In the genomic region with DNA sequence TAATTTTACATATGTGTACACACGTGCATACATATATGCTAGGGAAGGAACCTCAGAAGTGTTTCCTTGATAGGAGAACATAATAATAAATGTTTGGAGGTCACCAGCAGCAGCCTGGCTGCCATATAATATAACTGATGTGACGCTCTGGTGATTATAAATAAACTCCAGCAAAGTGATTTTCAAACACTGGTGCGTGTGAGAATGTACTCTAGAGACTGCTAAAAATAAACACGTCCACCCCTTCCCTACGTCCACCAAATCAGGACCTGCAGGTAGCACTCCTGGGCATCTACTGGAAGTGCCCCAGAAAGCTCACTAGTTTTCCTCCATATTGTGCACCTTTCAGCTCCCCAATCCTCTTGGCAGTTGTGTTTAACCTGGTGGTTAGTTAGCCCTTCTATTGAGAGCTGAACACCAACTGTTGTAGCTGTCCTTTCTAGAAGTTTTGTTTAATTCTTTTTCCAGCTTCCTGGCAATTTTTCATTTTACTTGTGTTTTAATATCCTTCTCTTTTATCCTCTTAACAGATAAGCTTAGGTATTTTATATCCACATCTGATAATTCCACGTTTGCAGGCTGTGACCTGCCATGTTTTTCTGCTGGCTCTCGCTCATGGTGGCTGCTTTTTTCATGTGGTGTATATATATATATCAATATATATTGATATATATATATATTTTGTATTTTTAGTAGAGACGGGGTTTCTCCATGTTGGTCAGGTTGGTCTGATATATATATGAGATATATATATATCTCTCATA, we compare ENCODE assay signal across 22 cellular contexts. TPM values are rescaled to one million over a fixed set of nuclear protein-coding genes. Genes with fewer than 3 reads are reported as not detected.
"Had no signal": no experiment of that assay in that cellular context is flagged by ENCODE, and none has a peak within 500 bp of the region (broad histone marks: within the 10 kb centered on the region; RNA-seq: fewer than 3 reads in every experiment).

No MANE protein-coding gene starts in this region.

- H3K4me1 ChIP-seq: thyroid gland had no signal

- DNase-seq: effector CD4-positive, alpha-beta T cell; endodermal cell; erythroblast; foreskin keratinocyte; head of caudate nucleus; kidney; left colon; mammary epithelial cell; naive thymus-derived CD4-positive, alpha-beta T cell; stimulated activated CD4-positive, alpha-beta T cell treated with anti-CD3 and anti-CD28 coated beads, Interleukin-2, amount 100 ng/mL, for 48 hours; stimulated activated CD8-positive, alpha-beta memory T cell treated with anti-CD3 and anti-CD28 coated beads, Interleukin-4, amount 100 ng/mL, for 48 hours; stimulated activated naive CD8-positive, alpha-beta T cell treated with anti-CD3 and anti-CD28 coated beads, Interleukin-15, Interleukin-2, amounts not matched to agents 100 U/mL and 50 U/mL, for 24 hours; thyroid gland had no signal

- H3K9me3 ChIP-seq: neutrophil, suprapubic skin, thyroid gland had no signal

- H3K27ac Mint-ChIP-seq: endodermal cell; naive thymus-derived CD4-positive, alpha-beta T cell; stimulated activated effector memory CD8-positive, alpha-beta T cell treated with anti-CD3 and anti-CD28 coated beads, Interleukin-12 subunit alpha, Interleukin-12 subunit beta, amount 100 ng/mL, for 72 hours; type B pancreatic cell had no signal

- H3K9me3 Mint-ChIP-seq: endodermal cell; naive thymus-derived CD4-positive, alpha-beta T cell; stimulated activated effector memory CD8-positive, alpha-beta T cell treated with anti-CD3 and anti-CD28 coated beads, Interleukin-12 subunit alpha, Interleukin-12 subunit beta, amount 100 ng/mL, for 72 hours; type B pancreatic cell had no signal

- H3K4me3 ChIP-seq: coronary artery, smooth muscle cell, suprapubic skin, thyroid gland had no signal

- H3K27ac ChIP-seq: coronary artery, foreskin keratinocyte, neutrophil, suprapubic skin, thyroid gland had no signal

- H3K27me3 ChIP-seq: foreskin keratinocyte, neutrophil, suprapubic skin, thyroid gland had no signal

- H3K4me3 Mint-ChIP-seq: endodermal cell; stimulated activated effector memory CD8-positive, alpha-beta T cell treated with anti-CD3 and anti-CD28 coated beads, Interleukin-12 subunit alpha, Interleukin-12 subunit beta, amount 100 ng/mL, for 72 hours; type B pancreatic cell had no signal

- H3K27me3 Mint-ChIP-seq: naive thymus-derived CD4-positive, alpha-beta T cell; type B pancreatic cell had no signal

- ATAC-seq: foreskin keratinocyte; left colon; naive thymus-derived CD4-positive, alpha-beta T cell; stimulated activated effector memory CD8-positive, alpha-beta T cell treated with anti-CD3 and anti-CD28 coated beads, Interleukin-12 subunit alpha, Interleukin-12 subunit beta, amount 100 ng/mL, for 72 hours; stimulated activated naive CD8-positive, alpha-beta T cell treated with anti-CD3 and anti-CD28 coated beads, Interleukin-15, Interleukin-2, amounts not matched to agents 100 U/mL and 50 U/mL, for 24 hours had no signal

- H3K36me3 ChIP-seq: neutrophil, suprapubic skin, thyroid gland had no signal

RNA-seq across cellular contexts. Expression of a gene that starts 30.4 kb away (rescaled TPM):
- total RNA-seq: chondrocyte; endodermal cell; foreskin keratinocyte; mammary epithelial cell; mononuclear cell; naive thymus-derived CD4-positive, alpha-beta T cell; osteoblast; smooth muscle cell had no signal
- polyA plus RNA-seq: naive thymus-derived CD4-positive, alpha-beta T cell; smooth muscle cell had no signal
